ENCODE assay signal across 24 cellular contexts in the genomic region with DNA sequence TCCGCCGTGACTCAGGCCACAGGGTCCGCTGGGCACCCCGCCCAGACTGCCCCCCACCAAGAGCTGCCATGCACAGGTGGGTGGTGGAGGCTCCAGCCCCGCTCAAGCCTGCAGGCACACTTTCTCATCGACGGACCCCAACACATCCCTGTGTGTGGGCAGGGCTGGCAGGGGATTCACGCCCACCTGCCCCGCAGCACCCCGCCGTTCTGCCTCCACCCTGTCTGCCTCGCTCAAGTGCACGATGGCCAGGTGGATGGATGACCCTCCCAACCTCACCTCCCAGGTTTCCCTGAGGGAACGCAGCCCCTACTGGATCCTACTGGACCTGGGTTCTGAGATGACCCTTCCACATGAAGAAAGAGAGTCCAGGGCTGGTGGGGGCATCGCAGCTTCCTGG. TPM values are rescaled to one million over a fixed set of nuclear protein-coding genes. Genes with fewer than 3 reads are reported as not detected.
"Had no signal": no experiment of that assay in that cellular context is flagged by ENCODE, and none has a peak within 500 bp of the region (broad histone marks: within the 10 kb centered on the region; RNA-seq: fewer than 3 reads in every experiment).

No MANE protein-coding gene starts in this region.

- FAIRE-seq: kidney had no signal

- H3K9me3 Mint-ChIP-seq: activated naive CD8-positive, alpha-beta T cell treated with anti-CD3 and anti-CD28 coated beads for 36 hours; mesothelial cell of epicardium; naive thymus-derived CD8-positive, alpha-beta T cell; stimulated activated naive CD8-positive, alpha-beta T cell treated with anti-CD3 and anti-CD28 coated beads, Interleukin-15, Interleukin-2, amounts not matched to agents 100 ng/mL and 50 ng/mL, for 24 hours; T-cell; T-helper 2 cell treated with Interferon-gamma antibody and Interleukin-4, amounts not matched to agents 5 μg/mL and 100 μg/mL, for 36 hours had no signal

- H3K9me3 ChIP-seq: tibial artery had no signal

- H3K27ac Mint-ChIP-seq: activated naive CD8-positive, alpha-beta T cell treated with anti-CD3 and anti-CD28 coated beads for 36 hours; naive thymus-derived CD8-positive, alpha-beta T cell; progenitor cell of endocrine pancreas; stimulated activated naive CD8-positive, alpha-beta T cell treated with anti-CD3 and anti-CD28 coated beads, Interleukin-15, Interleukin-2, amounts not matched to agents 100 ng/mL and 50 ng/mL, for 24 hours; T-cell; T-helper 2 cell treated with Interferon-gamma antibody and Interleukin-4, amounts not matched to agents 5 μg/mL and 100 μg/mL, for 36 hours had no signal

- DNase-seq: activated CD4-positive, alpha-beta T cell treated with anti-CD3 and anti-CD28 coated beads, Interleukin-2, amount 50 U/mL, for 4 hours; activated CD4-positive, CD25-positive, alpha-beta regulatory T cell treated with anti-CD3 and anti-CD28 coated beads, Interleukin-2, amount 50 U/mL, for 72 hours; activated CD8-positive, alpha-beta memory T cell treated with anti-CD3 and anti-CD28 coated beads, Interleukin-2, amount 50 U/mL, for 48 hours; activated naive CD4-positive, alpha-beta T cell treated with Interleukin-2 at 50 U/mL for 16 hours; activated naive CD8-positive, alpha-beta T cell treated with anti-CD3 and anti-CD28 coated beads for 36 hours; activated T-cell treated with anti-CD3 and anti-CD28 coated beads, Interleukin-2, amount 50 U/mL, for 48 hours; effector CD4-positive, alpha-beta T cell; erythroblast; kidney; naive thymus-derived CD8-positive, alpha-beta T cell; stimulated activated CD4-positive, alpha-beta T cell treated with anti-CD3 and anti-CD28 coated beads, Interleukin-1b, Interleukin-23, amount 100 ng/mL, for 48 hours; substantia nigra; T-cell; tibial artery had no signal

- H3K27ac ChIP-seq: tibial artery, VCaP had no signal

- H3K4me1 Mint-ChIP-seq: activated naive CD8-positive, alpha-beta T cell treated with anti-CD3 and anti-CD28 coated beads for 36 hours; naive thymus-derived CD8-positive, alpha-beta T cell; T-cell had no signal

- ATAC-seq: naive thymus-derived CD8-positive, alpha-beta T cell; T-cell had no signal

- H3K4me3 Mint-ChIP-seq: activated naive CD8-positive, alpha-beta T cell treated with anti-CD3 and anti-CD28 coated beads for 36 hours; mesothelial cell of epicardium; naive thymus-derived CD8-positive, alpha-beta T cell; stimulated activated naive CD8-positive, alpha-beta T cell treated with anti-CD3 and anti-CD28 coated beads, Interleukin-15, Interleukin-2, amounts not matched to agents 100 ng/mL and 50 ng/mL, for 24 hours; T-cell; T-helper 2 cell treated with Interferon-gamma antibody and Interleukin-4, amounts not matched to agents 5 μg/mL and 100 μg/mL, for 36 hours had no signal

- H3K36me3 Mint-ChIP-seq: activated naive CD8-positive, alpha-beta T cell treated with anti-CD3 and anti-CD28 coated beads for 36 hours; mesothelial cell of epicardium; naive thymus-derived CD8-positive, alpha-beta T cell; T-cell had no signal

- H3K36me3 ChIP-seq: tibial artery had no signal

- H3K4me3 ChIP-seq: tibial artery had no signal

- H3K27me3 Mint-ChIP-seq: stimulated activated naive CD8-positive, alpha-beta T cell treated with anti-CD3 and anti-CD28 coated beads, Interleukin-15, Interleukin-2, amounts not matched to agents 100 ng/mL and 50 ng/mL, for 24 hours had no signal

RNA-seq across cellular contexts. Expression of gene FCN1, which starts 26.1 kb away (rescaled TPM):
- total RNA-seq: activated CD8-positive, alpha-beta memory T cell treated with anti-CD3 and anti-CD28 coated beads for 36 hours; activated naive CD8-positive, alpha-beta T cell treated with anti-CD3 and anti-CD28 coated beads for 36 hours; fibroblast of lung; glomerular endothelial cell; lung microvascular endothelial cell; mesothelial cell of epicardium; osteoblast; progenitor cell of endocrine pancreas had no signal
- polyA plus RNA-seq: fibroblast of lung had no signal
